In the genomic region with DNA sequence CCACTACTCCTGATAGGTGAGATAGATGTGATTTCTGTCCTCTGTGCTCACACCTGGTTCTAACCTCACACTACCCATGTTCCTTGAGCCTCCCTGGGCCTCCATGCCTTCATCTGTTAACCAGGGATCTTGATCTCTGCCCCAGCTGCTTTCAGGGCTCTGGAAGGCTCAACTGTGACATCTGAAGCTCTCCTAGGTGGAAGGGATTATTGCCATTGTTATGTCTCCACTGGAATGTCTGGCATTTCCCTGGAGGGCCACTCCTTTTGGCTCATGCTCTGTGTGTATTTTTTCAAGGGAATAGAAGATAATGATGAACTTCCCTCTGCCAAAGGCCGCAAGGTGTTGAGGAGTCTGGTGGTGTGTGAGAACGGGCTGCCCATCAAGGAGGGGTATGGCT, we compare ENCODE assay signal across 14 cellular contexts. TPM values are rescaled to one million over a fixed set of nuclear protein-coding genes. Genes with fewer than 3 reads are reported as not detected.
DNase-seq lines count a peak whose midpoint lies in the region; ATAC-seq, FAIRE-seq and TF ChIP-seq lines count a peak whose summit lies in the region.
"Had no signal": no experiment of that assay in that cellular context is flagged by ENCODE, and none has a peak within 500 bp of the region (broad histone marks: within the 10 kb centered on the region; RNA-seq: fewer than 3 reads in every experiment).

No MANE protein-coding gene starts in this region.

- WGBS in HepG2 (ENCODE audit: low lambda C conversion rate), result 0% methylated on average over 2 of the region's 2 CpGs

- peak overlapping the region in 3 of 8 donors; percentile 60 to 70 (median 63) for H3K27ac Mint-ChIP-seq in CD8-positive, alpha-beta memory T cell

- in situ Hi-C loops in T47D (cut with HindIII; ENCODE audit: low pct_unique_long_range_greater_than_20kb, low sequenced_read_pairs), result no loop called here
- in situ Hi-C loops in HepG2 (cut with HindIII; ENCODE audit: extremely low pct_ligation_motif_present, low pct_unique_long_range_greater_than_20kb), result no loop called here
- in situ Hi-C loops in gastrocnemius medialis (cut with MboI; ENCODE audit: low sequenced_read_pairs in 4 of 4), result no loop called here

- H3K4me3 ChIP-seq in keratinocyte (ENCODE audit: control insufficient read depth in 2 of 3, extremely low read depth in 1 of 3, insufficient read depth in 2 of 3, low read depth in 1 of 3, low read length in 3 of 3) (no peak overlapping the region), HepG2 (replicated peaks in 1 of 3; ENCODE audit: insufficient read depth in 1 of 3, low read depth in 2 of 3, low read length in 3 of 3) (no peak overlapping the region), gastrocnemius medialis (no peak overlapping the region)
- no peak overlapping the region for H3K4me3 ChIP-seq in CD8-positive, alpha-beta memory T cell (ENCODE audit: low read length)
- H3K4me3 ChIP-seq: BLaER1, thoracic aorta had no signal

- peaks cover 18 to 31% (median 18%) of the 10 kb centered on the region in 3 donors for H3K4me1 Mint-ChIP-seq in CD8-positive, alpha-beta memory T cell

- H3K27ac ChIP-seq in keratinocyte (ENCODE audit: control insufficient read depth, insufficient read depth, low read length), result peak overlapping the region; percentile 10
- no peak overlapping the region for H3K27ac ChIP-seq in HepG2 (ENCODE audit: extremely low read length, insufficient read depth, low read length)
- H3K27ac ChIP-seq in CD8-positive, alpha-beta memory T cell (ENCODE audit: low read depth, low read length), result no peak overlapping the region
- no peak overlapping the region for H3K27ac ChIP-seq in gastrocnemius medialis
- H3K27ac ChIP-seq: BLaER1, thoracic aorta had no signal

- POLR2A ChIA-PET in HepG2 (lab: Yijun Ruan, JAX), result no interaction called here
- POLR2A ChIA-PET in CD8-positive, alpha-beta memory T cell (lab: Charles Lee), result no interaction called here

- no peak overlapping the region for H3K4me3 Mint-ChIP-seq in CD8-positive, alpha-beta memory T cell

- ATAC-seq in HepG2 (no peak), gastrocnemius medialis (no peak)

- peaks cover 7 to 58% (median 9%) of the 10 kb centered on the region in 3 donors for H3K36me3 Mint-ChIP-seq in CD8-positive, alpha-beta memory T cell

- no peaks in the 10 kb centered on the region for H4K20me1 ChIP-seq in keratinocyte (ENCODE audit: control insufficient read depth, extremely low read depth, insufficient read depth, low read length)
- H4K20me1 ChIP-seq in HepG2 (ENCODE audit: insufficient read depth, low read length), result no peaks in the 10 kb centered on the region
- H4K20me1 ChIP-seq: BLaER1 had no signal

- H3K79me2 ChIP-seq in keratinocyte (ENCODE audit: control insufficient read depth, insufficient read depth, low read length) (no peaks in the 10 kb centered on the region), HepG2 (ENCODE audit: insufficient read depth, low read length) (no peaks in the 10 kb centered on the region)

- H3K9ac ChIP-seq in keratinocyte (ENCODE audit: control insufficient read depth, extremely low read depth, insufficient read depth, low read length), result no peak overlapping the region
- no peak overlapping the region for H3K9ac ChIP-seq in HepG2 (ENCODE audit: insufficient read depth, low read depth, low read length)
- H3K9ac ChIP-seq: BLaER1 had no signal

- TF ChIP-seq CTCF in keratinocyte (optimal IDR thresholded peaks at IDR 0.05 in 1 of 3, IDR thresholded peaks at IDR 0.05 in 1 of 3, conservative IDR thresholded peaks at IDR 0.05 in 1 of 3; ENCODE audit: extremely low read depth in 1 of 3, insufficient read depth in 2 of 3, low read length in 3 of 3) (no peak), HepG2 (CRISPR knock-in tag; IDR thresholded peaks at IDR 0.05) (no peak), gastrocnemius medialis (IDR thresholded peaks at IDR 0.05 in 4 of 5, conservative IDR thresholded peaks at IDR 0.05 in 1 of 5) (no peak)

- no peaks in the 10 kb centered on the region for H3K9me1 ChIP-seq in keratinocyte (ENCODE audit: control insufficient read depth, extremely low read depth, insufficient read depth, low read length)

- peak overlapping the region; percentile 61 for H2AFZ ChIP-seq in keratinocyte (ENCODE audit: control insufficient read depth, low read length)
- H2AFZ ChIP-seq in HepG2 (ENCODE audit: low read length), result no peak overlapping the region

- peak; percentile 63 for DNase-seq in AG08395 (ENCODE audit: low spot score)
- DNase-seq in HS-5 (ENCODE audit: low read depth), result peak; percentile 6
- peak; percentile 41 to 80 for DNase-seq in T47D (ENCODE audit: low read depth in 1 of 2, low spot score in 1 of 2)
- peak; percentile 25 for DNase-seq in keratinocyte (ENCODE audit: low read depth, low spot score)
- no peak for DNase-seq in activated gamma-delta T cell treated with Interleukin-2 at 50 U/mL for 16 hours
- no peak for DNase-seq in HepG2 (ENCODE audit: low spot score)
- no peak for DNase-seq in CD8-positive, alpha-beta memory T cell
- DNase-seq in gastrocnemius medialis, result no peak
- DNase-seq: activated CD4-positive, CD25-positive, alpha-beta regulatory T cell; activated gamma-delta T cell; NCI-H446 treated with DMSO at 0.1 percent for 48 hours; retina had no signal

- no peaks in the 10 kb centered on the region for H3K27me3 ChIP-seq in keratinocyte (ENCODE audit: control insufficient read depth, extremely low read depth, insufficient read depth, low read length)
- peaks cover 2 to 10% of the 10 kb centered on the region in 2 experiments; a peak in 2 of 5 replicates for H3K27me3 ChIP-seq in HepG2 (ENCODE audit: control insufficient read depth in 1 of 2, insufficient read depth in 2 of 2, low read length in 2 of 2)
- no peaks in the 10 kb centered on the region for H3K27me3 ChIP-seq in CD8-positive, alpha-beta memory T cell (ENCODE audit: insufficient read depth, low read length, poor library complexity, severe bottlenecking)
- H3K27me3 ChIP-seq in gastrocnemius medialis, result no peaks in the 10 kb centered on the region
- H3K27me3 ChIP-seq: BLaER1 had no signal

- H3K36me3 ChIP-seq in keratinocyte (ENCODE audit: control insufficient read depth in 2 of 2, extremely low read depth in 1 of 2, insufficient read depth in 2 of 2, low read length in 2 of 2), result no peaks in the 10 kb centered on the region
- H3K36me3 ChIP-seq in HepG2 (replicated peaks in 1 of 2; ENCODE audit: control insufficient read depth in 1 of 2, insufficient read depth in 2 of 2, low read length in 2 of 2), result no peaks in the 10 kb centered on the region
- no peaks in the 10 kb centered on the region for H3K36me3 ChIP-seq in CD8-positive, alpha-beta memory T cell (ENCODE audit: insufficient read depth, low read length)
- peaks cover 0 to 26% of the 10 kb centered on the region in 2 donors for H3K36me3 ChIP-seq in gastrocnemius medialis
- H3K36me3 ChIP-seq: BLaER1, thoracic aorta had no signal

- TF ChIP-seq POLR2A in HepG2 (IDR thresholded peaks at IDR 0.05; ENCODE audit: insufficient read depth in 1 of 2, low read depth in 2 of 2, low read length in 2 of 2) (no peak), gastrocnemius medialis (IDR thresholded peaks at IDR 0.05) (no peak)

- intact Hi-C loops in HepG2 (cut with micrococcal nuclease; ENCODE audit: unreplicated experiment), result no loop called here
- intact Hi-C loops in gastrocnemius medialis (cut with DNase I; ENCODE audit: low total_unique reads), result no loop called here

- no TSS peak for BruUV-seq in HepG2 (replicated peaks; lab: Mats Ljungman, UMichigan)

- no peak for TF ChIP-seq RAD21 in HepG2 (CRISPR knock-in tag; IDR thresholded peaks at IDR 0.05)

- H3K4me2 ChIP-seq in keratinocyte (ENCODE audit: control insufficient read depth, extremely low read depth, insufficient read depth, low read depth, low read length) (peak overlapping the region; percentile 24), HepG2 (ENCODE audit: low read depth, low read length) (no peak overlapping the region)
- H3K4me2 ChIP-seq: BLaER1 had no signal

- peaks cover 13% of the 10 kb centered on the region for H3K4me1 ChIP-seq in keratinocyte (ENCODE audit: control insufficient read depth, extremely low read depth, insufficient read depth, low read length)
- no peaks in the 10 kb centered on the region for H3K4me1 ChIP-seq in HepG2 (ENCODE audit: insufficient read depth, low read length)
- H3K4me1 ChIP-seq in CD8-positive, alpha-beta memory T cell (ENCODE audit: insufficient read depth, low read length), result peaks cover 7% of the 10 kb centered on the region
- no peaks in the 10 kb centered on the region for H3K4me1 ChIP-seq in gastrocnemius medialis

- CTCF ChIA-PET in HepG2 (lab: Yijun Ruan, JAX; ENCODE audit: low intra/inter-chr PET ratio, low total read pairs), result no interaction called here
- CTCF ChIA-PET in CD8-positive, alpha-beta memory T cell (lab: Charles Lee), result no interaction called here

- no peaks in the 10 kb centered on the region for H3K9me3 Mint-ChIP-seq in CD8-positive, alpha-beta memory T cell

- H3K27me3 Mint-ChIP-seq in CD8-positive, alpha-beta memory T cell, result peaks cover 0 to 1% of the 10 kb centered on the region in 2 donors

- dilution Hi-C loops in keratinocyte (cut with MboI; ENCODE audit: extremely low pct_ligation_motif_present, low sequenced_read_pairs), result no loop called here

- TF ChIP-seq EP300 in HepG2 (IDR thresholded peaks at IDR 0.05; ENCODE audit: low read depth in 2 of 2, low read length in 2 of 2), result no peak
- no peak for TF ChIP-seq EP300 in HepG2 (CRISPR knock-in tag; IDR thresholded peaks at IDR 0.05; ENCODE audit: borderline replicate concordance)

- H3K9me3 ChIP-seq in keratinocyte (ENCODE audit: control insufficient read depth, low read depth, low read length), result no peaks in the 10 kb centered on the region
- no peaks in the 10 kb centered on the region for H3K9me3 ChIP-seq in HepG2 (ENCODE audit: low read length)
- no peaks in the 10 kb centered on the region for H3K9me3 ChIP-seq in CD8-positive, alpha-beta memory T cell (ENCODE audit: low read length)
- no peaks in the 10 kb centered on the region for H3K9me3 ChIP-seq in gastrocnemius medialis
- H3K9me3 ChIP-seq: BLaER1, thoracic aorta had no signal

- FAIRE-seq in keratinocyte (lab: Jason Lieb, UNC) (peak; percentile 96), HepG2 (lab: Jason Lieb, UNC) (no peak)

RNA-seq across cellular contexts. Expression of a gene that starts 41.2 kb away (rescaled TPM):
- 0.01 TPM in 1 of 3 replicates, not detected in the others for polyA plus RNA-seq in keratinocyte
- not detected for polyA plus RNA-seq in keratinocyte (2011; ENCODE audit: low read depth)
- polyA plus RNA-seq in keratinocyte (2011; cell fraction: cytosol; rRNA removed), result not detected in 2 replicates
- not detected in 2 replicates for polyA plus RNA-seq in keratinocyte (2011; cell fraction: nucleus; rRNA removed)
- polyA plus RNA-seq in keratinocyte (2012; ENCODE audit: low replicate concordance), result not detected in 2 replicates
- not detected in 3 replicates for polyA minus RNA-seq in keratinocyte
- not detected for polyA minus RNA-seq in keratinocyte (2011; cell fraction: cytosol; rRNA and poly(A)+ RNA removed)
- polyA minus RNA-seq in keratinocyte (2011; cell fraction: nucleus; rRNA and poly(A)+ RNA removed), result not detected in 2 replicates
- total RNA-seq in HepG2 (2016; rRNA removed; fragmentation: Illumina TruSeq; extraction: Trizol), result not detected in 2 replicates
- not detected in 2 replicates for total RNA-seq in HepG2 (2016; cell fraction: cytosol; rRNA removed; fragmentation: Illumina TruSeq; extraction: Trizol; ENCODE audit: low read depth)
- not detected in 2 replicates for total RNA-seq in HepG2 (2016; cell fraction: insoluble cytoplasmic fraction; rRNA removed; fragmentation: Illumina TruSeq; extraction: Trizol)
- total RNA-seq in HepG2 (2016; cell fraction: membrane; rRNA removed; fragmentation: Illumina TruSeq; extraction: Trizol), result not detected in 2 replicates
- total RNA-seq in HepG2 (2016; cell fraction: nucleus; rRNA removed; fragmentation: Illumina TruSeq; extraction: Trizol), result not detected in 2 replicates
- polyA plus RNA-seq in HepG2 (2011; rRNA removed), result not detected in 2 replicates
- not detected in 2 replicates for polyA plus RNA-seq in HepG2 (2011; cell fraction: cytosol; rRNA removed)
- polyA plus RNA-seq in HepG2 (2011; cell fraction: nucleus; rRNA removed), result not detected in 2 replicates
- not detected in 2 replicates for polyA plus RNA-seq in HepG2 (2012)
- polyA plus RNA-seq in HepG2 (2016; cell fraction: cytosol; fragmentation: Illumina TruSeq; extraction: Trizol; ENCODE audit: low read depth), result not detected in 2 replicates
- not detected in 2 replicates for polyA plus RNA-seq in HepG2 (2016; cell fraction: insoluble cytoplasmic fraction; fragmentation: Illumina TruSeq; extraction: Trizol; ENCODE audit: low read depth)
- polyA plus RNA-seq in HepG2 (2016; cell fraction: membrane; fragmentation: Illumina TruSeq; extraction: Trizol; ENCODE audit: low read depth), result not detected in 2 replicates
- polyA plus RNA-seq in HepG2 (2016; cell fraction: nucleus; fragmentation: Illumina TruSeq; extraction: Trizol; ENCODE audit: insufficient read depth, low read depth), result not detected in 2 replicates
- polyA minus RNA-seq in HepG2 (2011; rRNA and poly(A)+ RNA removed; ENCODE audit: low replicate concordance), result 0.02 TPM in 1 of 2 replicates, not detected in the other
- polyA minus RNA-seq in HepG2 (2011; cell fraction: cytosol; rRNA and poly(A)+ RNA removed), result not detected in 2 replicates
- not detected in 2 replicates for polyA minus RNA-seq in HepG2 (2011; cell fraction: nucleus; rRNA and poly(A)+ RNA removed)
- not detected for total RNA-seq in CD8-positive, alpha-beta memory T cell
- not detected for polyA plus RNA-seq in CD8-positive, alpha-beta memory T cell
- total RNA-seq in gastrocnemius medialis, result 1 to 10 TPM in 1 of 4 donors, under 1 TPM in 2, not detected in 1; 0.03 to 1.3 (median 0.36) TPM
- total RNA-seq: thoracic aorta had no signal

RNA-seq across cellular contexts. Expression of a gene that starts 52.1 kb away (rescaled TPM):
- polyA plus RNA-seq in keratinocyte, result 0.10 to 0.15 TPM in 2 of 3 replicates, not detected in the other
- not detected for polyA plus RNA-seq in keratinocyte (2011; ENCODE audit: low read depth)
- polyA plus RNA-seq in keratinocyte (2011; cell fraction: cytosol; rRNA removed), result 0.08 TPM in 1 of 2 replicates, not detected in the other
- 0.16 and 0.28 TPM in 2 replicates for polyA plus RNA-seq in keratinocyte (2011; cell fraction: nucleus; rRNA removed)
- 0.10 TPM in 1 of 2 replicates, not detected in the other for polyA plus RNA-seq in keratinocyte (2012; ENCODE audit: low replicate concordance)
- 0.03 to 0.86 TPM in 2 of 3 replicates, not detected in the other for polyA minus RNA-seq in keratinocyte
- polyA minus RNA-seq in keratinocyte (2011; cell fraction: cytosol; rRNA and poly(A)+ RNA removed), result not detected
- polyA minus RNA-seq in keratinocyte (2011; cell fraction: nucleus; rRNA and poly(A)+ RNA removed), result 0.74 TPM in 1 of 2 replicates, not detected in the other
- under 0.01 TPM in 1 of 2 replicates, not detected in the other for total RNA-seq in HepG2 (2016; rRNA removed; fragmentation: Illumina TruSeq; extraction: Trizol)
- total RNA-seq in HepG2 (2016; cell fraction: cytosol; rRNA removed; fragmentation: Illumina TruSeq; extraction: Trizol; ENCODE audit: low read depth), result not detected in 2 replicates
- total RNA-seq in HepG2 (2016; cell fraction: insoluble cytoplasmic fraction; rRNA removed; fragmentation: Illumina TruSeq; extraction: Trizol), result not detected in 2 replicates
- total RNA-seq in HepG2 (2016; cell fraction: membrane; rRNA removed; fragmentation: Illumina TruSeq; extraction: Trizol), result not detected in 2 replicates
- 0.06 and 0.19 TPM in 2 replicates for total RNA-seq in HepG2 (2016; cell fraction: nucleus; rRNA removed; fragmentation: Illumina TruSeq; extraction: Trizol)
- 0.05 TPM in 2 replicates for polyA plus RNA-seq in HepG2 (2011; rRNA removed)
- 0.04 and 0.13 TPM in 2 replicates for polyA plus RNA-seq in HepG2 (2011; cell fraction: cytosol; rRNA removed)
- 0.36 and 0.74 TPM in 2 replicates for polyA plus RNA-seq in HepG2 (2011; cell fraction: nucleus; rRNA removed)
- 0.04 TPM in 1 of 2 replicates, not detected in the other for polyA plus RNA-seq in HepG2 (2012)
- polyA plus RNA-seq in HepG2 (2016; cell fraction: cytosol; fragmentation: Illumina TruSeq; extraction: Trizol; ENCODE audit: low read depth), result not detected in 2 replicates
- polyA plus RNA-seq in HepG2 (2016; cell fraction: insoluble cytoplasmic fraction; fragmentation: Illumina TruSeq; extraction: Trizol; ENCODE audit: low read depth), result not detected in 2 replicates
- not detected in 2 replicates for polyA plus RNA-seq in HepG2 (2016; cell fraction: membrane; fragmentation: Illumina TruSeq; extraction: Trizol; ENCODE audit: low read depth)
- 0.61 TPM in 1 of 2 replicates, not detected in the other for polyA plus RNA-seq in HepG2 (2016; cell fraction: nucleus; fragmentation: Illumina TruSeq; extraction: Trizol; ENCODE audit: insufficient read depth, low read depth)
- polyA minus RNA-seq in HepG2 (2011; rRNA and poly(A)+ RNA removed; ENCODE audit: low replicate concordance), result 0.02 and 1.6 TPM in 2 replicates
- not detected in 2 replicates for polyA minus RNA-seq in HepG2 (2011; cell fraction: cytosol; rRNA and poly(A)+ RNA removed)
- 1.0 TPM in 1 of 2 replicates, not detected in the other for polyA minus RNA-seq in HepG2 (2011; cell fraction: nucleus; rRNA and poly(A)+ RNA removed)
- 1 to 10 TPM; 5.0 to 5.2 TPM for total RNA-seq in CD8-positive, alpha-beta memory T cell
- 2.5 TPM for polyA plus RNA-seq in CD8-positive, alpha-beta memory T cell
- total RNA-seq in gastrocnemius medialis, result 10 to 100 TPM in 3 of 4 donors, 1 to 10 TPM in 1; 6.4 to 64.4 (median 24.3) TPM

Comparison
In these comparisons a context has a peak if more than half of its experiments do, and no peak if none do; other contexts are left out.
1. DNase-seq: peak in AG08395 (single experiment), HS-5 (single experiment), T47D (2 of 2) and keratinocyte (single experiment); none in activated gamma-delta T cell treated with Interleukin-2 at 50 U/mL for 16 hours (single experiment), HepG2 (single experiment), CD8-positive, alpha-beta memory T cell (0 of 5) and gastrocnemius medialis (0 of 2).